In the genomic region with DNA sequence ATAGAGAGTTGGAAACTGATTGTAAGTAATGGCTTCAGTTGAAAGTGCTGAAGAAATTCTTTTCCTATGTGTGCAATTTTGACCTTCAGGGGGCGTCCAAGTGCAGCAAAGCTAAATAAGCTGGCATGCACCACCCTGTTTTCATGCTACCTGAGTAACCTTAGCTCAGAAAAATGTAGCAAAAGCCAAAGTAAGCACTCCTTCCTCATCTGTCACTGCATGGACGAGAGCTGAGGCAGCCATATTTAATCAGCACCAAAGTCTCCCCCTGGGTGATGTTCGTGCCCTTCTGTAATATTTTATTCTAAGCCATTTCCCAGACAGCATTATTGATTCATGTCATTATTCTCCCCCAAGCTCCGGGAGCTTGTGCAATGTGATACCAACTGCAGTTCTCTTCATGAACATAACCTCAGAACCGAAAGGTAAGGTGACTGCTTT, we compare ENCODE assay signal across 8 cellular contexts.
DNase-seq lines count a peak whose midpoint lies in the region; ATAC-seq, FAIRE-seq and TF ChIP-seq lines count a peak whose summit lies in the region.

No MANE protein-coding gene starts in this region.

- H3K27ac ChIP-seq in GM12878 (ENCODE audit: control insufficient read depth, insufficient read depth), result no peak overlapping the region
- no peak overlapping the region for H3K27ac ChIP-seq in sigmoid colon

- H2AFZ ChIP-seq in GM12878 (ENCODE audit: control insufficient read depth, low read depth, low read length), result no peak overlapping the region

- no peaks in the 10 kb centered on the region for H3K9me3 ChIP-seq in BE2C
- H3K9me3 ChIP-seq in HAP-1, result no peaks in the 10 kb centered on the region; the same call in 1 of the 2 replicates
- no peaks in the 10 kb centered on the region for H3K9me3 ChIP-seq in GM12878 (replicated peaks; ENCODE audit: control insufficient read depth, insufficient read depth, low read length)
- H3K9me3 ChIP-seq in sigmoid colon, result no peaks in the 10 kb centered on the region

- H3K9ac ChIP-seq in GM12878 (ENCODE audit: control insufficient read depth, insufficient read depth, low read length), result no peak overlapping the region

- BruUV-seq in GM12878 (replicated peaks; lab: Mats Ljungman, UMichigan), result no TSS peak

- ATAC-seq in GM12878 (peak; percentile 62), left lobe of liver (peak; percentile 98)

- TF ChIP-seq POLR2A in GM12878 (IDR thresholded peaks at IDR 0.05; ENCODE audit: low read depth, low read length), result no peak
- TF ChIP-seq POLR2A in sigmoid colon (IDR thresholded peaks at IDR 0.05), result no peak

- SMC1A ChIA-PET in GM12878 (lab: Charles Lee; ENCODE audit: uncharacterized antibody, unreplicated experiment), result no interaction called here

- peak; percentile 80 for DNase-seq in BE2C
- peak; percentile 71 to 85 for DNase-seq in HAP-1 (ENCODE audit: low spot score in 2 of 2)
- DNase-seq in NCI-H446 treated with DMSO at 0.1 percent for 48 hours (lab: John Stamatoyannopoulos, UW), result peak; percentile 4
- DNase-seq in GM12878 (ENCODE audit: low read depth, low spot score), result no peak
- peak; percentile 57 for DNase-seq in left lobe of liver (ENCODE audit: low spot score)
- DNase-seq in GM19239 (ENCODE audit: insufficient read length, low spot score), result no peak
- no peak for DNase-seq in inferior parietal cortex (ENCODE audit: extremely low spot score)
- DNase-seq in sigmoid colon, result no peak

- peak; percentile 85 for TF ChIP-seq CTCF in BE2C (IDR thresholded peaks at IDR 0.05; ENCODE audit: low read depth, low read length)
- peak; percentile 42 to 43 (median 42); a peak in 5 of 6 replicates for TF ChIP-seq CTCF in GM12878 (IDR thresholded peaks at IDR 0.05 in 2 of 3, conservative IDR thresholded peaks at IDR 0.05 in 1 of 3; ENCODE audit: control insufficient read depth in 2 of 3, extremely low read depth in 1 of 3, insufficient read depth in 1 of 3, low read depth in 3 of 3, low read length in 3 of 3)
- no peak for TF ChIP-seq CTCF in sigmoid colon (IDR thresholded peaks at IDR 0.05)

- H3K4me2 ChIP-seq in GM12878 (ENCODE audit: control insufficient read depth, insufficient read depth), result no peak overlapping the region

- RAD21 ChIA-PET in GM12878 (lab: Charles Lee; ENCODE audit: unreplicated experiment), result interaction anchor here (0.5 kb wide), 1 partner anchor 110 kb away, joined by 3 read pairs; no protein-coding TSS in a partner anchor

- H3K36me3 ChIP-seq in BE2C, result no peaks in the 10 kb centered on the region
- H3K36me3 ChIP-seq in HAP-1 (replicated peaks), result no peaks in the 10 kb centered on the region
- no peaks in the 10 kb centered on the region for H3K36me3 ChIP-seq in GM12878 (ENCODE audit: control insufficient read depth in 2 of 2, insufficient read depth in 2 of 2, low read length in 1 of 2)
- H3K36me3 ChIP-seq in sigmoid colon, result no peaks in the 10 kb centered on the region

- 21% methylated on average over 5 of the region's 5 CpGs for WGBS in GM12878 (ENCODE audit: insufficient coverage, insufficient replicate concordance, low lambda C conversion rate, missing lambda C conversion rate)
- WGBS in sigmoid colon, 2 donors, result 26 to 49% methylated on average over 5 of the region's 5 CpGs

- FAIRE-seq in GM12878 (lab: Jason Lieb, UNC) (no peak), GM19239 (lab: Jason Lieb, UNC) (no peak)

- peak; percentile 30; the same call in 1 of the 2 replicates for TF ChIP-seq RAD21 in GM12878 (IDR thresholded peaks at IDR 0.05; ENCODE audit: insufficient read depth, low read depth, low read length)

- H3K27me3 ChIP-seq in BE2C, result no peaks in the 10 kb centered on the region
- H3K27me3 ChIP-seq in HAP-1 (ENCODE audit: low read depth), result no peaks in the 10 kb centered on the region
- H3K27me3 ChIP-seq in GM12878 (replicated peaks in 1 of 2; ENCODE audit: control insufficient read depth in 2 of 2, insufficient read depth in 2 of 2, low read length in 1 of 2), result peaks cover 2 to 3% of the 10 kb centered on the region in 2 experiments; a peak in 2 of 4 replicates
- no peaks in the 10 kb centered on the region for H3K27me3 ChIP-seq in sigmoid colon

- peaks cover 8% of the 10 kb centered on the region; the same call in 1 of the 2 replicates for H3K4me1 ChIP-seq in BE2C
- H3K4me1 ChIP-seq in HAP-1, result peaks cover 18% of the 10 kb centered on the region
- no peaks in the 10 kb centered on the region for H3K4me1 ChIP-seq in GM12878 (ENCODE audit: control insufficient read depth, insufficient read depth, low read length)
- H3K4me1 ChIP-seq in sigmoid colon, result no peaks in the 10 kb centered on the region

- H3K4me3 ChIP-seq in BE2C (ENCODE audit: low read depth, low read length) (no peak overlapping the region), HAP-1 (no peak overlapping the region), GM12878 (no peak overlapping the region), sigmoid colon (no peak overlapping the region)

- in situ Hi-C loops in HAP-1 (cut with MboI; ENCODE audit: low sequenced_read_pairs) (no loop called here), GM12878 (cut with MboI) (no loop called here)

- CTCF ChIA-PET in GM12878 (lab: Yijun Ruan, JAX), result interaction anchor here (0.9 kb wide), 2 partner anchors 13 to 28 kb away, joined by 3 to 4 read pairs; no protein-coding TSS in a partner anchor

- intact Hi-C loops in GM12878 (cut with micrococcal nuclease; ENCODE audit: unreplicated experiment) (no loop called here), sigmoid colon (cut with DNase I) (no loop called here)

- H4K20me1 ChIP-seq in GM12878 (ENCODE audit: control insufficient read depth, insufficient read depth), result no peaks in the 10 kb centered on the region

- TF ChIP-seq EP300 in GM12878 (IDR thresholded peaks at IDR 0.05; ENCODE audit: borderline replicate concordance in 1 of 2, control insufficient read depth in 1 of 2, low read depth in 2 of 2, low read length in 2 of 2), result no peak
- no peak for TF ChIP-seq EP300 in sigmoid colon (IDR thresholded peaks at IDR 0.05)

- POLR2A ChIA-PET in GM12878 (lab: Charles Lee), result no interaction called here

- no peaks in the 10 kb centered on the region for H3K79me2 ChIP-seq in GM12878 (ENCODE audit: control insufficient read depth, insufficient read depth, low read length)

TF ChIP-seq in GM12878, 131 proteins besides CTCF, POLR2A, EP300 and RAD21:
- TF ChIP-seq, protein P1, sequence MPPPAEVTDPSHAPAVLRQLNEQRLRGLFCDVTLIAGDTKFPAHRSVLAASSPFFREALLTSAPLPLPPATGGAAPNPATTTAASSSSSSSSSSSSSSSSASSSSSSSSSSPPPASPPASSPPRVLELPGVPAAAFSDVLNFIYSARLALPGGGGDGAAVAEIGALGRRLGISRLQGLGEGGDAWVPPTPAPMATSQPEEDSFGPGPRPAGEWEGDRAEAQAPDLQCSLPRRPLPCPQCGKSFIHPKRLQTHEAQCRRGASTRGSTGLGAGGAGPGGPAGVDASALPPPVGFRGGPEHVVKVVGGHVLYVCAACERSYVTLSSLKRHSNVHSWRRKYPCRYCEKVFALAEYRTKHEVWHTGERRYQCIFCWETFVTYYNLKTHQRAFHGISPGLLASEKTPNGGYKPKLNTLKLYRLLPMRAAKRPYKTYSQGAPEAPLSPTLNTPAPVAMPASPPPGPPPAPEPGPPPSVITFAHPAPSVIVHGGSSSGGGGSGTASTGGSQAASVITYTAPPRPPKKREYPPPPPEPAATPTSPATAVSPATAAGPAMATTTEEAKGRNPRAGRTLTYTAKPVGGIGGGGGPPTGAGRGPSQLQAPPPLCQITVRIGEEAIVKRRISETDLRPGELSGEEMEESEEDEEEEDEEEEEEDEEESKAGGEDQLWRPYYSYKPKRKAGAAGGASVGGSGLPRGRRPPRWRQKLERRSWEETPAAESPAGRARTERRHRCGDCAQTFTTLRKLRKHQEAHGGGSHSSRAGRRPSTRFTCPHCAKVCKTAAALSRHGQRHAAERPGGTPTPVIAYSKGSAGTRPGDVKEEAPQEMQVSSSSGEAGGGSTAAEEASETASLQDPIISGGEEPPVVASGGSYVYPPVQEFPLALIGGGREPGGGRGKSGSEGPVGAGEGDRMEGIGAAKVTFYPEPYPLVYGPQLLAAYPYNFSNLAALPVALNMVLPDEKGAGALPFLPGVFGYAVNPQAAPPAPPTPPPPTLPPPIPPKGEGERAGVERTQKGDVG (CRISPR knock-in tag; IDR thresholded peaks at IDR 0.05), result no peak
- TF ChIP-seq STAT1 (conservative IDR thresholded peaks at IDR 0.05), result no peak
- TF ChIP-seq, protein P2, sequence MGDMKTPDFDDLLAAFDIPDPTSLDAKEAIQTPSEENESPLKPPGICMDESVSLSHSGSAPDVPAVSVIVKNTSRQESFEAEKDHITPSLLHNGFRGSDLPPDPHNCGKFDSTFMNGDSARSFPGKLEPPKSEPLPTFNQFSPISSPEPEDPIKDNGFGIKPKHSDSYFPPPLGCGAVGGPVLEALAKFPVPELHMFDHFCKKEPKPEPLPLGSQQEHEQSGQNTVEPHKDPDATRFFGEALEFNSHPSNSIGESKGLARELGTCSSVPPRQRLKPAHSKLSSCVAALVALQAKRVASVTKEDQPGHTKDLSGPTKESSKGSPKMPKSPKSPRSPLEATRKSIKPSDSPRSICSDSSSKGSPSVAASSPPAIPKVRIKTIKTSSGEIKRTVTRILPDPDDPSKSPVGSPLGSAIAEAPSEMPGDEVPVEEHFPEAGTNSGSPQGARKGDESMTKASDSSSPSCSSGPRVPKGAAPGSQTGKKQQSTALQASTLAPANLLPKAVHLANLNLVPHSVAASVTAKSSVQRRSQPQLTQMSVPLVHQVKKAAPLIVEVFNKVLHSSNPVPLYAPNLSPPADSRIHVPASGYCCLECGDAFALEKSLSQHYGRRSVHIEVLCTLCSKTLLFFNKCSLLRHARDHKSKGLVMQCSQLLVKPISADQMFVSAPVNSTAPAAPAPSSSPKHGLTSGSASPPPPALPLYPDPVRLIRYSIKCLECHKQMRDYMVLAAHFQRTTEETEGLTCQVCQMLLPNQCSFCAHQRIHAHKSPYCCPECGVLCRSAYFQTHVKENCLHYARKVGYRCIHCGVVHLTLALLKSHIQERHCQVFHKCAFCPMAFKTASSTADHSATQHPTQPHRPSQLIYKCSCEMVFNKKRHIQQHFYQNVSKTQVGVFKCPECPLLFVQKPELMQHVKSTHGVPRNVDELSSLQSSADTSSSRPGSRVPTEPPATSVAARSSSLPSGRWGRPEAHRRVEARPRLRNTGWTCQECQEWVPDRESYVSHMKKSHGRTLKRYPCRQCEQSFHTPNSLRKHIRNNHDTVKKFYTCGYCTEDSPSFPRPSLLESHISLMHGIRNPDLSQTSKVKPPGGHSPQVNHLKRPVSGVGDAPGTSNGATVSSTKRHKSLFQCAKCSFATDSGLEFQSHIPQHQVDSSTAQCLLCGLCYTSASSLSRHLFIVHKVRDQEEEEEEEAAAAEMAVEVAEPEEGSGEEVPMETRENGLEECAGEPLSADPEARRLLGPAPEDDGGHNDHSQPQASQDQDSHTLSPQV (IDR thresholded peaks at IDR 0.05), result no peak
TF ChIP-seq in GM12878: peak in this region for 0.

Comparison
In these comparisons a context has a peak if more than half of its experiments do, and no peak if none do; other contexts are left out.
1. DNase-seq: peak in BE2C (single experiment), HAP-1 (2 of 2), NCI-H446 treated with DMSO at 0.1 percent for 48 hours (single experiment) and left lobe of liver (single experiment); none in GM12878 (single experiment), GM19239 (single experiment), inferior parietal cortex (single experiment) and sigmoid colon (single experiment).
2. CTCF ChIP-seq: peak in BE2C (single experiment) and GM12878 (3 of 3); none in sigmoid colon (0 of 4).